ENCODE assay signal across 8 cellular contexts in the genomic region with DNA sequence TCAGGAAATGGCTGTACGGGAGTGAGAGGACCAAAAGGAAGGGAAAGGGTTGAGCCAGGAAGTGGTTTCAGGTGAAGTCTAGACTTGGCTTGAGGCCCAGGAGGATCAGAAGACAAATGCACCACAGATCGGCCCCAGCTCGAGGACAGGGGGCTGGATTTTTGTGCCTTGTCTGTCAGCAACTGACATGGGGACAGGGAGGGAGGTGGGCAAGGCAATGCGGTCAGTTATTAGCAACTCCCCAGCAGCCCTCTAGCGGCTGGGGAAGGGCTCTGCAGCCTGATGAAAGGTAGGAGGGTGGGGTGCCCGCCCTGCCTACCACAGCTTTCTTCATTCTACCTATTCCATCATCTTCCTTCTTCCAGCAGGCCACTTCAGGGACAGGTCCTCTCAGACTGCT. TPM values are rescaled to one million over a fixed set of nuclear protein-coding genes. Genes with fewer than 3 reads are reported as not detected.
DNase-seq lines count a peak whose midpoint lies in the region; ATAC-seq, FAIRE-seq and TF ChIP-seq lines count a peak whose summit lies in the region.

No MANE protein-coding gene starts in this region.

- no peaks in the 10 kb centered on the region for H3K27me3 ChIP-seq in tibial nerve

- peak; percentile 85 for ATAC-seq in GM21723 (IDR thresholded peaks at IDR 0.05; ENCODE audit: unreplicated experiment)
- peak; percentile 30 for ATAC-seq in activated naive CD8-positive, alpha-beta T cell treated with anti-CD3 and anti-CD28 coated beads, Interleukin-2, amount 10 ng/mL, durations not matched to agents 7 days and 5 days (ENCODE audit: low read depth)

- no peak overlapping the region for H3K4me3 ChIP-seq in kidney (ENCODE audit: low read length in 2 of 2)
- no peak overlapping the region for H3K4me3 ChIP-seq in tibial nerve

- H3K36me3 ChIP-seq in kidney (ENCODE audit: control insufficient read depth in 1 of 2, insufficient read depth in 2 of 2, low read length in 2 of 2) (no peaks in the 10 kb centered on the region), tibial nerve (no peaks in the 10 kb centered on the region)

- no peak overlapping the region for H3K9ac ChIP-seq in kidney (ENCODE audit: low read length in 2 of 2)

- H3K36me3 Mint-ChIP-seq in activated naive CD8-positive, alpha-beta T cell treated with anti-CD3 and anti-CD28 coated beads, Interleukin-2, amount 10 ng/mL, durations not matched to agents 7 days and 5 days = no peaks in the 10 kb centered on the region

- H3K9me3 Mint-ChIP-seq in activated naive CD8-positive, alpha-beta T cell treated with anti-CD3 and anti-CD28 coated beads, Interleukin-2, amount 10 ng/mL, durations not matched to agents 7 days and 5 days = no peaks in the 10 kb centered on the region

- no peaks in the 10 kb centered on the region for H3K27me3 Mint-ChIP-seq in activated naive CD8-positive, alpha-beta T cell treated with anti-CD3 and anti-CD28 coated beads, Interleukin-2, amount 10 ng/mL, durations not matched to agents 7 days and 5 days

- 53 to 56% methylated on average over 6 of the region's 6 CpGs for WGBS in tibial nerve, 2 donors

- peaks cover 15% of the 10 kb centered on the region for H3K4me1 Mint-ChIP-seq in activated naive CD8-positive, alpha-beta T cell treated with anti-CD3 and anti-CD28 coated beads, Interleukin-2, amount 10 ng/mL, durations not matched to agents 7 days and 5 days

- no peak overlapping the region for H3K27ac Mint-ChIP-seq in activated naive CD8-positive, alpha-beta T cell treated with anti-CD3 and anti-CD28 coated beads, Interleukin-2, amount 10 ng/mL, durations not matched to agents 7 days and 5 days

- POLR2A ChIA-PET in activated naive CD8-positive, alpha-beta T cell treated with anti-CD3 and anti-CD28 coated beads, Interleukin-2, amount 10 ng/mL, durations not matched to agents 7 days and 5 days (lab: Charles Lee) = no interaction called here

- peak; percentile 3 for DNase-seq in activated naive CD4-positive, alpha-beta T cell treated with Interleukin-2 at 50 U/mL for 16 hours
- DNase-seq in activated naive CD4-positive, alpha-beta T cell (lab: John Stamatoyannopoulos, UW) = no peak
- DNase-seq in activated naive CD8-positive, alpha-beta T cell treated with anti-CD3 and anti-CD28 coated beads, Interleukin-2, amount 10 ng/mL, durations not matched to agents 7 days and 5 days = no peak
- no peak for DNase-seq in kidney
- no peak for DNase-seq in tibial nerve (ENCODE audit: low spot score in 2 of 2)
- no peak for DNase-seq in DMS79 (lab: John Stamatoyannopoulos, UW)

- no peak for FAIRE-seq in kidney (lab: Jason Lieb, UNC)

- no peak for TF ChIP-seq POLR2A in tibial nerve (IDR thresholded peaks at IDR 0.05)

- intact Hi-C loops in kidney (cut with DNase I) = loop anchor here (10.0 kb wide), 1 partner anchor 485 kb away; no protein-coding TSS in a partner anchor

- H3K27ac ChIP-seq in kidney (ENCODE audit: low read depth in 2 of 2, low read length in 2 of 2) = no peak overlapping the region
- H3K27ac ChIP-seq in tibial nerve = no peak overlapping the region

- no peak for TF ChIP-seq EP300 in tibial nerve (IDR thresholded peaks at IDR 0.05)

- H3K4me3 Mint-ChIP-seq in activated naive CD8-positive, alpha-beta T cell treated with anti-CD3 and anti-CD28 coated beads, Interleukin-2, amount 10 ng/mL, durations not matched to agents 7 days and 5 days = no peak overlapping the region

- TF ChIP-seq CTCF in LNCAP (IDR thresholded peaks at IDR 0.05) (peak; percentile 56), kidney (IDR thresholded peaks at IDR 0.05; ENCODE audit: borderline replicate concordance, extremely low read depth, insufficient read depth) (peak; percentile 54), tibial nerve (IDR thresholded peaks at IDR 0.05) (peak in 4 of 5 experiments; percentile 30 to 47 (median 42))

- H3K4me1 ChIP-seq in kidney (ENCODE audit: control insufficient read depth in 1 of 2, insufficient read depth in 1 of 2, low read depth in 1 of 2, low read length in 2 of 2) = no peaks in the 10 kb centered on the region
- peaks cover 0 to 6% (median 0%) of the 10 kb centered on the region in 4 donors for H3K4me1 ChIP-seq in tibial nerve

- H3K9me3 ChIP-seq in kidney (ENCODE audit: control insufficient read depth in 1 of 2, low read length in 2 of 2) = no peaks in the 10 kb centered on the region
- no peaks in the 10 kb centered on the region for H3K9me3 ChIP-seq in tibial nerve

RNA-seq across cellular contexts. Expression of a gene that starts 50.0 kb away (rescaled TPM):
- total RNA-seq in activated naive CD8-positive, alpha-beta T cell treated with anti-CD3 and anti-CD28 coated beads, Interleukin-2, amount 10 ng/mL, durations not matched to agents 7 days and 5 days = not detected
- total RNA-seq in kidney = 0.41 TPM
- polyA plus RNA-seq in kidney (ENCODE audit: insufficient read depth, low read depth, low replicate concordance) = 0.90 TPM
- total RNA-seq in tibial nerve = 1 to 10 TPM in 1 of 4 donors, under 1 TPM in 2, not detected in 1; 0.39 to 2.2 (median 0.63) TPM
